In genomic region chr4:111013846-111014245, GRCh38 we compare ENCODE assay signal across 7 cellular contexts.
"Had no signal": no experiment of that assay in that cellular context is flagged by ENCODE, and none has a peak within 500 bp of the region (broad histone marks: within the 10 kb centered on the region; RNA-seq: fewer than 3 reads in every experiment).

No MANE protein-coding gene starts in this region.

- DNase-seq: GDM1, GF-D8 had no signal

- FAIRE-seq: G401.6, GM12891, GM12892, GM18507, GM19239 had no signal
